ENCODE assay signal across 1 cellular context in the genomic region with DNA sequence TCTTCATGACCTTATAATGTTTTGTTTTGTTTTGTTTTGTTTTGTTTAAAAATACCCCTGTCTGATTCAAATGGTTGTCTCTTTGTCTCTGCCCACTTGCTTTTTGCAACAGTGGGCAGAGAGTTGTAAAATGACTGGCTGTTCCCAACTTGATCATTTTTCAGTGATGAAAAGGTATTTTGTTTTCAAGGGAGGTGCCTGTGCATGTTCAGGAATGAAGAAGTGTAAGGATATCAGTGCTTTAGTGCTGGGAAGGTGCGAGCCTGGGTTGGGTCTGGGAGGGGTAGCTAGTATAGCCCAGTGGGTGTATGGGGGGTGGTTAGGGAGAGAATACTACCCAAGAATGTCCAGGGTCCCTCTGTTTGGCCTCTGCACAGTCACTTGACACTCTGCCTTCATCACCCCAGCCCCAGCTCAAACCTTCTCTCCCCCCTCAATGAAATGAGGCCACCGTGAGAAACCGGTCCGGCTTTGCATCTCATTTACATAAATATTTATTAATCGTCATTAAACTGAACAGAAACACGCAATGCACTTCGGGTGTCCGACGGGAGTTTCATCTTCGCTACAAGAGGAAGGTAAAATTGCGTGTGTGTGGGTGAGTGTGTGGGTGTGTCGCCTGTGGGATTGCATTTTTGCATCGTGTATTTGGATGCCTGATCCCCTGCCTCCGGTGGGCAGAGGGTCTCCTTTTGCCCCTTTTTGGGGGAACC.
TF ChIP-seq lines count a peak whose summit lies in the region.

No MANE protein-coding gene starts in this region.

TF ChIP-seq in WTC11, 78 proteins besides CTCF, POLR2A, EP300 and RAD21 (continued from another document):
- TF ChIP-seq, protein P1, sequence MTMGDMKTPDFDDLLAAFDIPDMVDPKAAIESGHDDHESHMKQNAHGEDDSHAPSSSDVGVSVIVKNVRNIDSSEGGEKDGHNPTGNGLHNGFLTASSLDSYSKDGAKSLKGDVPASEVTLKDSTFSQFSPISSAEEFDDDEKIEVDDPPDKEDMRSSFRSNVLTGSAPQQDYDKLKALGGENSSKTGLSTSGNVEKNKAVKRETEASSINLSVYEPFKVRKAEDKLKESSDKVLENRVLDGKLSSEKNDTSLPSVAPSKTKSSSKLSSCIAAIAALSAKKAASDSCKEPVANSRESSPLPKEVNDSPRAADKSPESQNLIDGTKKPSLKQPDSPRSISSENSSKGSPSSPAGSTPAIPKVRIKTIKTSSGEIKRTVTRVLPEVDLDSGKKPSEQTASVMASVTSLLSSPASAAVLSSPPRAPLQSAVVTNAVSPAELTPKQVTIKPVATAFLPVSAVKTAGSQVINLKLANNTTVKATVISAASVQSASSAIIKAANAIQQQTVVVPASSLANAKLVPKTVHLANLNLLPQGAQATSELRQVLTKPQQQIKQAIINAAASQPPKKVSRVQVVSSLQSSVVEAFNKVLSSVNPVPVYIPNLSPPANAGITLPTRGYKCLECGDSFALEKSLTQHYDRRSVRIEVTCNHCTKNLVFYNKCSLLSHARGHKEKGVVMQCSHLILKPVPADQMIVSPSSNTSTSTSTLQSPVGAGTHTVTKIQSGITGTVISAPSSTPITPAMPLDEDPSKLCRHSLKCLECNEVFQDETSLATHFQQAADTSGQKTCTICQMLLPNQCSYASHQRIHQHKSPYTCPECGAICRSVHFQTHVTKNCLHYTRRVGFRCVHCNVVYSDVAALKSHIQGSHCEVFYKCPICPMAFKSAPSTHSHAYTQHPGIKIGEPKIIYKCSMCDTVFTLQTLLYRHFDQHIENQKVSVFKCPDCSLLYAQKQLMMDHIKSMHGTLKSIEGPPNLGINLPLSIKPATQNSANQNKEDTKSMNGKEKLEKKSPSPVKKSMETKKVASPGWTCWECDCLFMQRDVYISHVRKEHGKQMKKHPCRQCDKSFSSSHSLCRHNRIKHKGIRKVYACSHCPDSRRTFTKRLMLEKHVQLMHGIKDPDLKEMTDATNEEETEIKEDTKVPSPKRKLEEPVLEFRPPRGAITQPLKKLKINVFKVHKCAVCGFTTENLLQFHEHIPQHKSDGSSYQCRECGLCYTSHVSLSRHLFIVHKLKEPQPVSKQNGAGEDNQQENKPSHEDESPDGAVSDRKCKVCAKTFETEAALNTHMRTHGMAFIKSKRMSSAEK (CRISPR knock-in tag; IDR thresholded peaks at IDR 0.05; ENCODE audit: borderline replicate concordance): no peak
- TF ChIP-seq NFE2L1 (CRISPR knock-in tag; IDR thresholded peaks at IDR 0.05) (no peak), ZNF121 (CRISPR knock-in tag; IDR thresholded peaks at IDR 0.05) (no peak), NFYB (CRISPR knock-in tag; conservative IDR thresholded peaks at IDR 0.05; ENCODE audit: low read depth) (no peak), ZNF138 (CRISPR knock-in tag; conservative IDR thresholded peaks at IDR 0.05) (no peak), ZNF396 (CRISPR knock-in tag; IDR thresholded peaks at IDR 0.05; ENCODE audit: borderline replicate concordance) (no peak)
- TF ChIP-seq, protein P2, sequence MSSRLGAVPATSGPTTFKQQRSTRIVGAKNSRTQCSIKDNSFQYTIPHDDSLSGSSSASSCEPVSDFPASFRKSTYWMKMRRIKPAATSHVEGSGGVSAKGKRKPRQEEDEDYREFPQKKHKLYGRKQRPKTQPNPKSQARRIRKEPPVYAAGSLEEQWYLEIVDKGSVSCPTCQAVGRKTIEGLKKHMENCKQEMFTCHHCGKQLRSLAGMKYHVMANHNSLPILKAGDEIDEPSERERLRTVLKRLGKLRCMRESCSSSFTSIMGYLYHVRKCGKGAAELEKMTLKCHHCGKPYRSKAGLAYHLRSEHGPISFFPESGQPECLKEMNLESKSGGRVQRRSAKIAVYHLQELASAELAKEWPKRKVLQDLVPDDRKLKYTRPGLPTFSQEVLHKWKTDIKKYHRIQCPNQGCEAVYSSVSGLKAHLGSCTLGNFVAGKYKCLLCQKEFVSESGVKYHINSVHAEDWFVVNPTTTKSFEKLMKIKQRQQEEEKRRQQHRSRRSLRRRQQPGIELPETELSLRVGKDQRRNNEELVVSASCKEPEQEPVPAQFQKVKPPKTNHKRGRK (CRISPR knock-in tag; IDR thresholded peaks at IDR 0.05; ENCODE audit: borderline replicate concordance): no peak
- TF ChIP-seq, protein P3, sequence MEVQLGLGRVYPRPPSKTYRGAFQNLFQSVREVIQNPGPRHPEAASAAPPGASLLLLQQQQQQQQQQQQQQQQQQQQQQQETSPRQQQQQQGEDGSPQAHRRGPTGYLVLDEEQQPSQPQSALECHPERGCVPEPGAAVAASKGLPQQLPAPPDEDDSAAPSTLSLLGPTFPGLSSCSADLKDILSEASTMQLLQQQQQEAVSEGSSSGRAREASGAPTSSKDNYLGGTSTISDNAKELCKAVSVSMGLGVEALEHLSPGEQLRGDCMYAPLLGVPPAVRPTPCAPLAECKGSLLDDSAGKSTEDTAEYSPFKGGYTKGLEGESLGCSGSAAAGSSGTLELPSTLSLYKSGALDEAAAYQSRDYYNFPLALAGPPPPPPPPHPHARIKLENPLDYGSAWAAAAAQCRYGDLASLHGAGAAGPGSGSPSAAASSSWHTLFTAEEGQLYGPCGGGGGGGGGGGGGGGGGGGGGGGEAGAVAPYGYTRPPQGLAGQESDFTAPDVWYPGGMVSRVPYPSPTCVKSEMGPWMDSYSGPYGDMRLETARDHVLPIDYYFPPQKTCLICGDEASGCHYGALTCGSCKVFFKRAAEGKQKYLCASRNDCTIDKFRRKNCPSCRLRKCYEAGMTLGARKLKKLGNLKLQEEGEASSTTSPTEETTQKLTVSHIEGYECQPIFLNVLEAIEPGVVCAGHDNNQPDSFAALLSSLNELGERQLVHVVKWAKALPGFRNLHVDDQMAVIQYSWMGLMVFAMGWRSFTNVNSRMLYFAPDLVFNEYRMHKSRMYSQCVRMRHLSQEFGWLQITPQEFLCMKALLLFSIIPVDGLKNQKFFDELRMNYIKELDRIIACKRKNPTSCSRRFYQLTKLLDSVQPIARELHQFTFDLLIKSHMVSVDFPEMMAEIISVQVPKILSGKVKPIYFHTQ (CRISPR knock-in tag; IDR thresholded peaks at IDR 0.05): no peak
